ENCODE assay signal across 20 cellular contexts in genomic region chr16:3889059-3889458, GRCh38. TPM values are rescaled to one million over a fixed set of nuclear protein-coding genes. Genes with fewer than 3 reads are reported as not detected.
DNase-seq lines count a peak whose midpoint lies in the region; ATAC-seq, FAIRE-seq and TF ChIP-seq lines count a peak whose summit lies in the region.
"Had no signal": no experiment of that assay in that cellular context is flagged by ENCODE, and none has a peak within 500 bp of the region (broad histone marks: within the 10 kb centered on the region; RNA-seq: fewer than 3 reads in every experiment).

No MANE protein-coding gene starts in this region.

- H3K4me3 ChIP-seq in HepG2 (replicated peaks in 1 of 3; ENCODE audit: insufficient read depth in 1 of 3, low read depth in 2 of 3, low read length in 3 of 3) (no peak overlapping the region), right lobe of liver (no peak overlapping the region), RWPE2 (ENCODE audit: severe bottlenecking) (no peak overlapping the region)
- H3K4me3 ChIP-seq: BLaER1 treated with 17β-estradiol and CSF1 and Interleukin-3, amounts not matched to agents 10 nM and 100 nM; GM23248 had no signal

- no peaks in the 10 kb centered on the region for H3K36me3 ChIP-seq in HepG2 (replicated peaks in 1 of 2; ENCODE audit: control insufficient read depth in 1 of 2, insufficient read depth in 2 of 2, low read length in 2 of 2)
- no peaks in the 10 kb centered on the region for H3K36me3 ChIP-seq in right lobe of liver
- no peaks in the 10 kb centered on the region for H3K36me3 ChIP-seq in RWPE2 (ENCODE audit: low read depth)
- H3K36me3 ChIP-seq: BLaER1 treated with 17β-estradiol and CSF1 and Interleukin-3, amounts not matched to agents 10 nM and 100 nM had no signal

- no peak for TF ChIP-seq CTCF in HepG2 (CRISPR knock-in tag; IDR thresholded peaks at IDR 0.05)
- no peak for TF ChIP-seq CTCF in right lobe of liver (IDR thresholded peaks at IDR 0.05)
- TF ChIP-seq CTCF in RWPE2 (IDR thresholded peaks at IDR 0.05; ENCODE audit: poor library complexity, severe bottlenecking) = no peak

- H2AFZ ChIP-seq in HepG2 (ENCODE audit: low read length) = no peak overlapping the region
- H2AFZ ChIP-seq: GM23248 had no signal

- WGBS in HepG2 (ENCODE audit: low lambda C conversion rate) = 43% methylated on average over 4 of the region's 4 CpGs
- 88% methylated on average over 3 of the region's 4 CpGs for WGBS in right lobe of liver (ENCODE audit: insufficient coverage, low coverage, low lambda C conversion rate, missing lambda C conversion rate)

- H3K27ac ChIP-seq in HepG2 (ENCODE audit: extremely low read length, insufficient read depth, low read length) (no peak overlapping the region), right lobe of liver (no peak overlapping the region), RWPE2 (ENCODE audit: poor library complexity, severe bottlenecking) (no peak overlapping the region)
- H3K27ac ChIP-seq: BLaER1 treated with 17β-estradiol and CSF1 and Interleukin-3, amounts not matched to agents 10 nM and 100 nM; GM23248 had no signal

- H3K9ac ChIP-seq in HepG2 (ENCODE audit: insufficient read depth, low read depth, low read length) = no peak overlapping the region
- H3K9ac ChIP-seq: BLaER1 treated with 17β-estradiol and CSF1 and Interleukin-3, amounts not matched to agents 10 nM and 100 nM; GM23248 had no signal

- H3K27me3 ChIP-seq in HepG2 (ENCODE audit: control insufficient read depth in 1 of 2, insufficient read depth in 2 of 2, low read length in 2 of 2) (no peaks in the 10 kb centered on the region), right lobe of liver (no peaks in the 10 kb centered on the region), RWPE2 (ENCODE audit: insufficient read depth, poor library complexity, severe bottlenecking) (no peaks in the 10 kb centered on the region)
- H3K27me3 ChIP-seq: BLaER1 treated with 17β-estradiol and CSF1 and Interleukin-3, amounts not matched to agents 10 nM and 100 nM had no signal

- H4K20me1 ChIP-seq in HepG2 (ENCODE audit: insufficient read depth, low read length) = no peaks in the 10 kb centered on the region
- H4K20me1 ChIP-seq: BLaER1 treated with 17β-estradiol and CSF1 and Interleukin-3, amounts not matched to agents 10 nM and 100 nM had no signal

- intact Hi-C loops in HepG2 (cut with micrococcal nuclease; ENCODE audit: unreplicated experiment) (no loop called here), right lobe of liver (cut with DNase I) (no loop called here)

- POLR2A ChIA-PET in HepG2 (lab: Yijun Ruan, JAX) = no interaction called here

- no peaks in the 10 kb centered on the region for H3K79me2 ChIP-seq in HepG2 (ENCODE audit: insufficient read depth, low read length)

- ATAC-seq in HepG2 (no peak), right lobe of liver (no peak), RWPE2 (ENCODE audit: low read depth) (no peak)
- ATAC-seq: CD8-positive, alpha-beta T cell had no signal

- in situ Hi-C loops in HepG2 (cut with HindIII; ENCODE audit: extremely low pct_ligation_motif_present, low pct_unique_long_range_greater_than_20kb) = no loop called here

- TF ChIP-seq POLR2A in HepG2 (IDR thresholded peaks at IDR 0.05; ENCODE audit: insufficient read depth in 1 of 2, low read depth in 2 of 2, low read length in 2 of 2) = no peak
- TF ChIP-seq POLR2A in right lobe of liver (IDR thresholded peaks at IDR 0.05) = no peak

- TF ChIP-seq RAD21 in HepG2 (CRISPR knock-in tag; IDR thresholded peaks at IDR 0.05) = no peak

- CTCF ChIA-PET in HepG2 (lab: Yijun Ruan, JAX; ENCODE audit: low intra/inter-chr PET ratio, low total read pairs) = no interaction called here

- no peak for DNase-seq in HepG2 (ENCODE audit: low spot score)
- DNase-seq in right lobe of liver = no peak
- peak; percentile 6 for DNase-seq in RWPE2 (ENCODE audit: low spot score)
- DNase-seq in mesenteric fat pad (ENCODE audit: low spot score) = peak; percentile 18
- DNase-seq in GOT3 (lab: John Stamatoyannopoulos, UW) = no peak
- DNase-seq in GM19240 (ENCODE audit: insufficient read length, low spot score) = no peak
- no peak for DNase-seq in AG08395 (ENCODE audit: low spot score)
- DNase-seq: 8988T; CD8-positive, alpha-beta T cell; DMS 273 treated with DMSO at 0.1 percent for 48 hours; DMS53; GM23248; HCEC 1CT; HFFc6 had no signal

- BruUV-seq in HepG2 (replicated peaks; lab: Mats Ljungman, UMichigan) = no TSS peak

- H3K9me3 ChIP-seq in HepG2 (ENCODE audit: low read length) = no peaks in the 10 kb centered on the region
- no peaks in the 10 kb centered on the region for H3K9me3 ChIP-seq in right lobe of liver
- H3K9me3 ChIP-seq in RWPE2 (ENCODE audit: severe bottlenecking) = no peaks in the 10 kb centered on the region

- TF ChIP-seq EP300 in HepG2 (IDR thresholded peaks at IDR 0.05; ENCODE audit: low read depth in 2 of 2, low read length in 2 of 2) = no peak
- TF ChIP-seq EP300 in HepG2 (CRISPR knock-in tag; IDR thresholded peaks at IDR 0.05; ENCODE audit: borderline replicate concordance) = no peak

- no peak overlapping the region for H3K4me2 ChIP-seq in HepG2 (ENCODE audit: low read depth, low read length)

- no peak for FAIRE-seq in HepG2 (lab: Jason Lieb, UNC)
- FAIRE-seq: G401.6, GM12891, GM19239, H54, HTR-8/SVneo had no signal

- peaks cover 11% of the 10 kb centered on the region for H3K4me1 ChIP-seq in HepG2 (ENCODE audit: insufficient read depth, low read length)
- H3K4me1 ChIP-seq in right lobe of liver = peaks cover 0 to 8% (median 4%) of the 10 kb centered on the region in 4 donors
- no peaks in the 10 kb centered on the region for H3K4me1 ChIP-seq in RWPE2 (ENCODE audit: insufficient read depth, poor library complexity, severe bottlenecking)

TF ChIP-seq in HepG2, 621 proteins besides CTCF, POLR2A, EP300 and RAD21:
- TF ChIP-seq PCBP2 (optimal IDR thresholded peaks at IDR 0.05; ENCODE audit: low read depth, low read length, poor library complexity, severe bottlenecking) (peak; percentile 47), HNRNPK (IDR thresholded peaks at IDR 0.05; ENCODE audit: low read depth, low read length, poor library complexity, severe bottlenecking) (peak; percentile 91), ZNF101 (CRISPR knock-in tag; IDR thresholded peaks at IDR 0.05; ENCODE audit: borderline replicate concordance, low read depth) (no peak)

RNA-seq across cellular contexts. Expression of gene CREBBP, which starts 8.5 kb away (rescaled TPM):
- total RNA-seq in HepG2 (2016; rRNA removed; fragmentation: Illumina TruSeq; extraction: Trizol) (9.6 and 10.4 TPM in 2 replicates), right lobe of liver (10 to 100 TPM; 18.1 to 39.8 (median 29.2) TPM), mesenteric fat pad (67.0 TPM)
- 21.4 and 21.7 TPM in 2 replicates for total RNA-seq in HepG2 (2016; cell fraction: cytosol; rRNA removed; fragmentation: Illumina TruSeq; extraction: Trizol; ENCODE audit: low read depth)
- 8.9 and 11.4 TPM in 2 replicates for total RNA-seq in HepG2 (2016; cell fraction: insoluble cytoplasmic fraction; rRNA removed; fragmentation: Illumina TruSeq; extraction: Trizol)
- total RNA-seq in HepG2 (2016; cell fraction: membrane; rRNA removed; fragmentation: Illumina TruSeq; extraction: Trizol) = 11.2 TPM in 2 replicates
- total RNA-seq in HepG2 (2016; cell fraction: nucleus; rRNA removed; fragmentation: Illumina TruSeq; extraction: Trizol) = 22.2 and 24.6 TPM in 2 replicates
- 5.3 and 5.6 TPM in 2 replicates for polyA plus RNA-seq in HepG2 (2011; rRNA removed)
- polyA plus RNA-seq in HepG2 (2011; cell fraction: cytosol; rRNA removed) = 2.9 and 3.6 TPM in 2 replicates
- 14.4 and 16.2 TPM in 2 replicates for polyA plus RNA-seq in HepG2 (2011; cell fraction: nucleus; rRNA removed)
- polyA plus RNA-seq in HepG2 (2012) = 18.0 and 18.4 TPM in 2 replicates
- 0.49 and 1.1 TPM in 2 replicates for polyA plus RNA-seq in HepG2 (2016; cell fraction: cytosol; fragmentation: Illumina TruSeq; extraction: Trizol; ENCODE audit: low read depth)
- polyA plus RNA-seq in HepG2 (2016; cell fraction: insoluble cytoplasmic fraction; fragmentation: Illumina TruSeq; extraction: Trizol; ENCODE audit: low read depth) = 8.4 and 12.7 TPM in 2 replicates
- 1.4 and 1.6 TPM in 2 replicates for polyA plus RNA-seq in HepG2 (2016; cell fraction: membrane; fragmentation: Illumina TruSeq; extraction: Trizol; ENCODE audit: low read depth)
- 29.7 and 36.9 TPM in 2 replicates for polyA plus RNA-seq in HepG2 (2016; cell fraction: nucleus; fragmentation: Illumina TruSeq; extraction: Trizol; ENCODE audit: insufficient read depth, low read depth)
- 22.8 and 23.5 TPM in 2 replicates for polyA minus RNA-seq in HepG2 (2011; rRNA and poly(A)+ RNA removed; ENCODE audit: low replicate concordance)
- polyA minus RNA-seq in HepG2 (2011; cell fraction: cytosol; rRNA and poly(A)+ RNA removed) = 22.0 and 23.0 TPM in 2 replicates
- 37.7 and 49.0 TPM in 2 replicates for polyA minus RNA-seq in HepG2 (2011; cell fraction: nucleus; rRNA and poly(A)+ RNA removed)

Comparison
In these comparisons a context has a peak if more than half of its experiments do, and no peak if none do; other contexts are left out.
1. DNase-seq: peak in RWPE2 (single experiment) and mesenteric fat pad (single experiment); none in HepG2 (single experiment), right lobe of liver (0 of 3), GOT3 (single experiment), GM19240 (single experiment) and AG08395 (single experiment).